In the genomic region with DNA sequence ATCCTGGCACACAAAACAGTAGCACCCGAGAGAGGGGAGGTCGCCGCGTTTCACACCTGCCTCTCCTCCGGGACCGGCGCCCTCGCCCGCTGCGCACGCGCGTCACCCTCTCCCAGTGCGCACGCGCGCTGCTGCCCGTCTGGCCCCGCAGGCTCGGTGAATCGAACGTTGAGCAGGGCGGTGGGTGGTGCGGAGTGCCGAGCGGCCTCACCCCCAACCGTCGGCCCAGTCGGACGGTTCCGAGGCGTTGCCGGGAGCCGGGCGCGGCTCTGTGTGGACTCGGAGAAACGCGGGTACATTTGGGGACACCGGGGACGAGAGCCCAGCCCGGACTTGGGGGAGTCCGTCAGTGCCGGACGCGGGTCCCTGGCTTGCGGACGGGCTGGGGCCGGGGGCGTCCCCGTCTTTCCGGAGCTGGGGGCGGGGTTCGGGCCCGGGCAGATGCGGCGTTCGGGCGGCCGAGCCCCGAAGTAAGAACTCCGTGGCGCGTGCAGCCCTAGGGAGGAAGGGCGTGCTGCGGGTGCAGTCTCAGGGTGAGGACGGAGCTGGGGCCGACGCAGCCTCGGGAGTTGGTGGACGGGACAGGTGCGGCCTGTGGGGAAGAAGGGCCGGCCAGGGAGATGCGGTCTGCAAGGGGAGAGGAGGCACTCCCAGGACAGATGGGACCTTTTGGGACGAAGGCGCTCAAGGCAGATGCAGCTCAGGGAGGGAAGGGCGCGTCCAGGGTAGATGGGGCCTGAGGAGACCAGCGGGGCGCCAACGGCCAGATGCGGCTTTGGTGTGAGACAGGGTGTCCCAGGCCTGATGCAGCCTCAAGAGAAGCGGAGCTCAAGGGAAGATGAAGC, we compare ENCODE assay signal across 8 cellular contexts.
DNase-seq lines count a peak whose midpoint lies in the region; ATAC-seq and TF ChIP-seq lines count a peak whose summit lies in the region.

A gene with protein sequence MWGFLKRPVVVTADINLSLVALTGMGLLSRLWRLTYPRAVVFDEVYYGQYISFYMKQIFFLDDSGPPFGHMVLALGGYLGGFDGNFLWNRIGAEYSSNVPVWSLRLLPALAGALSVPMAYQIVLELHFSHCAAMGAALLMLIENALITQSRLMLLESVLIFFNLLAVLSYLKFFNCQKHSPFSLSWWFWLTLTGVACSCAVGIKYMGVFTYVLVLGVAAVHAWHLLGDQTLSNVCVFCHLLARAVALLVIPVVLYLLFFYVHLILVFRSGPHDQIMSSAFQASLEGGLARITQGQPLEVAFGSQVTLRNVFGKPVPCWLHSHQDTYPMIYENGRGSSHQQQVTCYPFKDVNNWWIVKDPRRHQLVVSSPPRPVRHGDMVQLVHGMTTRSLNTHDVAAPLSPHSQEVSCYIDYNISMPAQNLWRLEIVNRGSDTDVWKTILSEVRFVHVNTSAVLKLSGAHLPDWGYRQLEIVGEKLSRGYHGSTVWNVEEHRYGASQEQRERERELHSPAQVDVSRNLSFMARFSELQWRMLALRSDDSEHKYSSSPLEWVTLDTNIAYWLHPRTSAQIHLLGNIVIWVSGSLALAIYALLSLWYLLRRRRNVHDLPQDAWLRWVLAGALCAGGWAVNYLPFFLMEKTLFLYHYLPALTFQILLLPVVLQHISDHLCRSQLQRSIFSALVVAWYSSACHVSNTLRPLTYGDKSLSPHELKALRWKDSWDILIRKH (plus strand): TSS at position 138 of the 845 bp plus-strand sequence. CDS start 1,301 bp downstream, outside the sequence.

- H3K4me3 ChIP-seq in choroid plexus epithelial cell (ENCODE audit: low read depth, low read length) = peak within 1 kb of the TSS; percentile 87

- in situ Hi-C loops in ACHN (cut with HindIII; ENCODE audit: low pct_ligation_motif_present, low pct_unique_long_range_greater_than_20kb, low sequenced_read_pairs) = no loop called here

- ATAC-seq in GM18907 (IDR thresholded peaks at IDR 0.05; ENCODE audit: unreplicated experiment) (peak; percentile 80), HG03280 (IDR thresholded peaks at IDR 0.05; ENCODE audit: unreplicated experiment) (peak; percentile 83)

- no peak for TF ChIP-seq CTCF in choroid plexus epithelial cell (conservative IDR thresholded peaks at IDR 0.05; ENCODE audit: low read depth, low read length)

- peak; percentile 80 for DNase-seq in ACHN
- DNase-seq in NCI-H345 treated with DMSO at 0.1 percent for 48 hours (lab: John Stamatoyannopoulos, UW; ENCODE audit: unreplicated experiment) = peak; percentile 96
- DNase-seq in activated CD4-positive, alpha-beta T cell treated with anti-CD3 and anti-CD28 coated beads for 4 hours = peak; percentile 87 to 90
- DNase-seq in choroid plexus epithelial cell (ENCODE audit: low read depth) = peak; percentile 84
- peak; percentile 86 for DNase-seq in kidney tubule cell (ENCODE audit: low spot score)
- peak; percentile 78 to 79 for DNase-seq in stimulated activated CD4-positive, alpha-beta T cell treated with anti-CD3 and anti-CD28 coated beads, Interleukin-1b, Interleukin-23, amount 100 ng/mL, for 1 hour (ENCODE audit: low read depth in 2 of 2)

Comparison
In these comparisons a context has a peak if more than half of its experiments do, and no peak if none do; other contexts are left out.
1. Peak in every context shown above with its lines: DNase-seq, ATAC-seq and H3K4me3 ChIP-seq.